Comparison of ENCODE assay signal across 9 cellular contexts in the genomic region with DNA sequence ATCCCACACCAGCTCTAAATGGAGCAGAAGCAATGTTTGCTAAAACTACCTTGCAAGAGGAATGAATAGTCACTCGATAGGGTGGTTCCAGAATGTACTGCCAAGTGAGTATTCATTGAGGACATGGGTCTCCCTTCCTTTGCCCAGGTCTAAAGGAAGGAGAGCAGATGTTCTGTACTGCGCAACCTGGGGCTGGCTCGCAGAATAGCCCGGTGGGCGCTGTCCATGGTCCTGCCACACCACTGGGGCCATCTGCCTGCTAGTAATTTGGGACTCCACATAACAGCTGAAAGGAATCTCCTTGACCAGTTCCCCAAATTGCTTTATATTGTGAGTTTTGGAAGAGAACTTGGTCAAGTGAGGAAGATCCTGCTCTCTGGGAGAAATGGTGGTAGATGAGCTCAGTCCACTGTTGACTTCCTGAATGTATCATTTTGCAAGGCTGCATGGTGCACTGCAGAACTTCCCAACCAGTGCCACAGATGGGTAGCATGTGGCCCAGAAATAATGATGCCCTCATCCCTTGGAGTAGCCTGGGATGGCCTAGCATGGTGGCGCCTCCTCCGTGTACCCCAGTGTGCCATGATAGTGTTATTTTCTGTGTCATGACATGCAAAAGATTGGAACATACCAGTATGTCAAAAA. TPM values are rescaled to one million over a fixed set of nuclear protein-coding genes. Genes with fewer than 3 reads are reported as not detected.
DNase-seq lines count a peak whose midpoint lies in the region; ATAC-seq and TF ChIP-seq lines count a peak whose summit lies in the region.
"Had no signal": no experiment of that assay in that cellular context is flagged by ENCODE, and none has a peak within 500 bp of the region (broad histone marks: within the 10 kb centered on the region; RNA-seq: fewer than 3 reads in every experiment).

No MANE protein-coding gene starts in this region.

- peaks cover 0 to under 1% (median under 1%) of the 10 kb centered on the region in 4 donors for H3K4me1 ChIP-seq in Peyer's patch

- in situ Hi-C loops in GM13976 (cut with MboI; ENCODE audit: low sequenced_read_pairs, unreplicated experiment) = no loop called here

- DNase-seq in GM13976 (ENCODE audit: low spot score) (peak; percentile 70), Peyer's patch (peak in 2 of 3 donors; percentile 59 to 65), islet precursor cell (peak; percentile 92), mesenteric fat pad (ENCODE audit: low spot score) (no peak), NCI-H748 treated with DMSO at 0.1 percent for 48 hours (lab: John Stamatoyannopoulos, UW) (no peak)
- peak; percentile 65 for DNase-seq in activated naive CD8-positive, alpha-beta T cell treated with anti-CD3 and anti-CD28 coated beads, Interleukin-2, amount 50 U/mL, for 24 hours
- peak; percentile 35 to 56 for DNase-seq in stimulated activated effector memory CD8-positive, alpha-beta T cell treated with anti-CD3 and anti-CD28 coated beads, Interleukin-12 subunit alpha, Interleukin-12 subunit beta, amount 100 ng/mL, for 72 hours (ENCODE audit: low spot score in 2 of 2)

- H3K4me3 ChIP-seq in Peyer's patch = no peak overlapping the region

- no peaks in the 10 kb centered on the region for H3K36me3 ChIP-seq in Peyer's patch

- H3K27me3 ChIP-seq in Peyer's patch = peaks cover 0 to 5% of the 10 kb centered on the region in 2 donors

- no peaks in the 10 kb centered on the region for H3K9me3 ChIP-seq in Peyer's patch

- no peaks in the 10 kb centered on the region for H3K36me3 Mint-ChIP-seq in activated naive CD8-positive, alpha-beta T cell treated with anti-CD3 and anti-CD28 coated beads, Interleukin-2, amount 50 U/mL, for 24 hours (ENCODE audit: low read depth)
- no peaks in the 10 kb centered on the region for H3K36me3 Mint-ChIP-seq in stimulated activated effector memory CD8-positive, alpha-beta T cell treated with anti-CD3 and anti-CD28 coated beads, Interleukin-12 subunit alpha, Interleukin-12 subunit beta, amount 100 ng/mL, for 72 hours

- TF ChIP-seq POLR2A in Peyer's patch (IDR thresholded peaks at IDR 0.05) = no peak

- H3K4me3 Mint-ChIP-seq in activated naive CD8-positive, alpha-beta T cell treated with anti-CD3 and anti-CD28 coated beads, Interleukin-2, amount 50 U/mL, for 24 hours = no peak overlapping the region
- no peak overlapping the region for H3K4me3 Mint-ChIP-seq in stimulated activated effector memory CD8-positive, alpha-beta T cell treated with anti-CD3 and anti-CD28 coated beads, Interleukin-12 subunit alpha, Interleukin-12 subunit beta, amount 100 ng/mL, for 72 hours

- ATAC-seq in activated naive CD8-positive, alpha-beta T cell treated with anti-CD3 and anti-CD28 coated beads, Interleukin-2, amount 50 U/mL, for 24 hours = no peak
- peak; percentile 47 for ATAC-seq in stimulated activated effector memory CD8-positive, alpha-beta T cell treated with anti-CD3 and anti-CD28 coated beads, Interleukin-12 subunit alpha, Interleukin-12 subunit beta, amount 100 ng/mL, for 72 hours
- ATAC-seq in GM21515 (IDR thresholded peaks at IDR 0.05; ENCODE audit: unreplicated experiment) = no peak

- no peak overlapping the region for H3K27ac Mint-ChIP-seq in activated naive CD8-positive, alpha-beta T cell treated with anti-CD3 and anti-CD28 coated beads, Interleukin-2, amount 50 U/mL, for 24 hours
- H3K27ac Mint-ChIP-seq in stimulated activated effector memory CD8-positive, alpha-beta T cell treated with anti-CD3 and anti-CD28 coated beads, Interleukin-12 subunit alpha, Interleukin-12 subunit beta, amount 100 ng/mL, for 72 hours = no peak overlapping the region

- no peak overlapping the region for H3K27ac ChIP-seq in Peyer's patch
- H3K27ac ChIP-seq: epithelial cell of prostate had no signal

- TF ChIP-seq CTCF in GM13976 (IDR thresholded peaks at IDR 0.05; ENCODE audit: borderline replicate concordance, control extremely low read depth, extremely low read depth, insufficient read depth, missing control alignments) (no peak), Peyer's patch (IDR thresholded peaks at IDR 0.05) (no peak)

- peaks cover 55% of the 10 kb centered on the region for H3K27me3 Mint-ChIP-seq in activated naive CD8-positive, alpha-beta T cell treated with anti-CD3 and anti-CD28 coated beads, Interleukin-2, amount 50 U/mL, for 24 hours

- peaks cover 3% of the 10 kb centered on the region for H3K4me1 Mint-ChIP-seq in activated naive CD8-positive, alpha-beta T cell treated with anti-CD3 and anti-CD28 coated beads, Interleukin-2, amount 50 U/mL, for 24 hours
- H3K4me1 Mint-ChIP-seq in stimulated activated effector memory CD8-positive, alpha-beta T cell treated with anti-CD3 and anti-CD28 coated beads, Interleukin-12 subunit alpha, Interleukin-12 subunit beta, amount 100 ng/mL, for 72 hours = no peaks in the 10 kb centered on the region

- H3K9me3 Mint-ChIP-seq in activated naive CD8-positive, alpha-beta T cell treated with anti-CD3 and anti-CD28 coated beads, Interleukin-2, amount 50 U/mL, for 24 hours = no peaks in the 10 kb centered on the region
- no peaks in the 10 kb centered on the region for H3K9me3 Mint-ChIP-seq in stimulated activated effector memory CD8-positive, alpha-beta T cell treated with anti-CD3 and anti-CD28 coated beads, Interleukin-12 subunit alpha, Interleukin-12 subunit beta, amount 100 ng/mL, for 72 hours

RNA-seq across cellular contexts. Expression of a gene that starts 5.7 kb away (rescaled TPM):
- total RNA-seq in Peyer's patch (under 1 TPM in 2 of 4 donors, not detected in 2; 0.13 to 0.28 TPM), mesenteric fat pad (not detected)

RNA-seq across cellular contexts. Expression of a gene that starts 43.8 kb away (rescaled TPM):
- total RNA-seq in Peyer's patch (not detected), mesenteric fat pad (not detected)

RNA-seq across cellular contexts. Expression of a gene that starts 54.1 kb away (rescaled TPM):
- total RNA-seq in Peyer's patch = 10 to 100 TPM in 2 of 4 donors, 1 to 10 TPM in 2; 6.1 to 18.0 (median 10.4) TPM
- total RNA-seq in mesenteric fat pad = 12.8 TPM

Comparison
In these comparisons a context has a peak if more than half of its experiments do, and no peak if none do; other contexts are left out.
1. DNase-seq: peak in GM13976 (single experiment), Peyer's patch (2 of 3), activated naive CD8-positive, alpha-beta T cell treated with anti-CD3 and anti-CD28 coated beads, Interleukin-2, amount 50 U/mL, for 24 hours (single experiment), islet precursor cell (single experiment) and stimulated activated effector memory CD8-positive, alpha-beta T cell treated with anti-CD3 and anti-CD28 coated beads, Interleukin-12 subunit alpha, Interleukin-12 subunit beta, amount 100 ng/mL, for 72 hours (2 of 2); none in mesenteric fat pad (single experiment) and NCI-H748 treated with DMSO at 0.1 percent for 48 hours (single experiment).